8 cellular contexts compared by ENCODE assay signal in genomic region chr12:104064031-104064841, GRCh38.
DNase-seq lines count a peak whose midpoint lies in the region; ATAC-seq lines count a peak whose summit lies in the region.

HCFC2 (plus strand) TSS chr12:104064531; CDS start chr12:104064561, 30 bp downstream.

- peak; percentile 88 for ATAC-seq in GM19035 (IDR thresholded peaks at IDR 0.05; ENCODE audit: unreplicated experiment)
- peak; percentile 89 for ATAC-seq in HG03342 (IDR thresholded peaks at IDR 0.05; ENCODE audit: unreplicated experiment)

- H3K27ac ChIP-seq in cingulate gyrus (ENCODE audit: low read depth, low read length): peak within 1 kb of the TSS; percentile 91

- peak; percentile 98 for DNase-seq in AG20443 (ENCODE audit: low spot score)
- DNase-seq in NCI-H446 (lab: John Stamatoyannopoulos, UW): peak; percentile 40 to 81
- peak; percentile 82 to 89 for DNase-seq in activated CD4-positive, alpha-beta T cell treated with anti-CD3 and anti-CD28 coated beads for 24 hours (ENCODE audit: low read depth in 2 of 2)
- DNase-seq in left kidney (ENCODE audit: low read depth, low spot score): peak; percentile 97
- peak; percentile 89 for DNase-seq in stimulated activated CD4-positive, alpha-beta T cell treated with anti-CD3 and anti-CD28 coated beads, Interleukin-1b, Interleukin-23, amount 100 ng/mL, for 48 hours

Comparison
In these comparisons a context has a peak if more than half of its experiments do, and no peak if none do; other contexts are left out.
1. Peak in every context shown above with its lines: DNase-seq, ATAC-seq and H3K27ac ChIP-seq.